13 cellular contexts compared by ENCODE assay signal in the genomic region with DNA sequence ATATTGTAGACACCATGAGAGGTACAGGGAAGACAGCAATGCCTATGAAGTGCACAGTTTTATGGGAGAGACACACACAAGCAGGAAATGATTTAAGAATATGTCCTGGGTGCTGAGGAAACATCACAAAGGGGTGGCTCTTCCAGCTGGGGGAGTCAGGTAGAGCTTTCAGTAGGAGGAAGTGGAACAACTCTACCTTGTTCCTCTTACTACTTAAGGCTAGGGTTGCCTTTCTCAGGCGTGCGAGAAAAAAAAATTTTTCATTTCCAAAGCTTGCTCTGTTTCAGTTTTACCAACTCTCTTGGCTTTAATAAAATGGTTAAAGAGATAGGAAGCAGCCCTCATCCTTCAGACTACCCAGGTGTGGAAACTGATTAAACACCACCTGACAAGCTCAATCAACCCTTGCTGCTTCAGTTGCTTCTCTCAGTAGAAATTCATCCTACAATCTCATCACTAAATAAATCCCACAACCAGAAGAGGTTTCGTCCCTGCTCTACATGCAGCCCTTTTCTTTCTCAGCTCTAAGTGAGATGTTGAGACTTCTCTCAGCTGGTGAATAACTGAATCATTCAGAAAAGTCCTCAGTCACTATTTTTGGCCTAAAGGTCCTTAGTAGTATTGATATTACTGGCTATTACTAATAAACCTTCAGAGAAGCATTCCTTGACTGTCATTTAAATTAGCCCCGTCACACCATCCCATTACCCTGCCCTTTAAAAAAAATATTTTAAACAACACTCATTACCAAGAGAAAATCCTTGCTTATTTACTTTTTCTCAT. TPM values are rescaled to one million over a fixed set of nuclear protein-coding genes. Genes with fewer than 3 reads are reported as not detected.
DNase-seq lines count a peak whose midpoint lies in the region; ATAC-seq, FAIRE-seq and TF ChIP-seq lines count a peak whose summit lies in the region.
"Had no signal": no experiment of that assay in that cellular context is flagged by ENCODE, and none has a peak within 500 bp of the region (broad histone marks: within the 10 kb centered on the region; RNA-seq: fewer than 3 reads in every experiment).

No MANE protein-coding gene starts in this region.

- H3K4me3 ChIP-seq in mucosa of descending colon (no peak overlapping the region), small intestine (ENCODE audit: low read depth in 1 of 2, low read length in 2 of 2) (no peak overlapping the region)
- H3K4me3 ChIP-seq: left lung had no signal

- 84 to 89% (median 87%) methylated on average over 4 of the region's 4 CpGs for WGBS in small intestine, 3 donors

- no peak for TF ChIP-seq CTCF in mucosa of descending colon (IDR thresholded peaks at IDR 0.05)

- ATAC-seq in GM18520 (IDR thresholded peaks at IDR 0.05; ENCODE audit: unreplicated experiment) (peak; percentile 48), GM21528 (IDR thresholded peaks at IDR 0.05; ENCODE audit: low FRiP score, unreplicated experiment) (peak; percentile 43), HG03135 (IDR thresholded peaks at IDR 0.05; ENCODE audit: unreplicated experiment) (peak; percentile 43), mucosa of descending colon (peak; percentile 18)
- ATAC-seq: left lung had no signal

- no peaks in the 10 kb centered on the region for H3K27me3 ChIP-seq in small intestine (ENCODE audit: control insufficient read depth in 2 of 2, insufficient read depth in 2 of 2, low read length in 2 of 2)

- intact Hi-C loops in mucosa of descending colon (cut with DNase I, micrococcal nuclease): no loop called here

- no peaks in the 10 kb centered on the region for H3K36me3 ChIP-seq in mucosa of descending colon (ENCODE audit: low read depth)
- peaks cover 0 to 2% of the 10 kb centered on the region in 2 donors for H3K36me3 ChIP-seq in small intestine (ENCODE audit: control insufficient read depth in 2 of 2, insufficient read depth in 2 of 2, low read length in 2 of 2)
- H3K36me3 ChIP-seq: left lung had no signal

- H3K4me1 ChIP-seq in mucosa of descending colon (ENCODE audit: low read depth) (peaks cover 4% of the 10 kb centered on the region), small intestine (ENCODE audit: control insufficient read depth in 2 of 2, insufficient read depth in 1 of 2, low read depth in 1 of 2, low read length in 1 of 2) (peaks cover 3 to 14% of the 10 kb centered on the region in 2 donors)

- no peak for FAIRE-seq in small intestine (lab: Jason Lieb, UNC)

- H3K9me3 ChIP-seq in mucosa of descending colon: no peaks in the 10 kb centered on the region
- H3K9me3 ChIP-seq in small intestine (ENCODE audit: control insufficient read depth, low read depth): no peaks in the 10 kb centered on the region
- H3K9me3 ChIP-seq: left lung had no signal

- DNase-seq in mucosa of descending colon (no peak), small intestine (no peak), activated gamma-delta T cell (lab: John Stamatoyannopoulos, UW) (no peak), GM19240 (ENCODE audit: insufficient read length, low spot score) (no peak)
- DNase-seq in activated CD4-positive, alpha-beta T cell treated with anti-CD3 and anti-CD28 coated beads, Interleukin-2, amount 50 U/mL, for 4 hours: no peak
- DNase-seq: caudate nucleus; CD4-positive, CD25-positive, alpha-beta regulatory T cell; GOT3; left lung had no signal

- no peak overlapping the region for H3K27ac ChIP-seq in small intestine (ENCODE audit: low read depth in 1 of 2, low read length in 1 of 2)
- H3K27ac ChIP-seq: epithelial cell of prostate, left lung had no signal

RNA-seq across cellular contexts. Expression of gene ABTB2, which starts 5.9 kb away (rescaled TPM):
- 10 to 100 TPM; 12.8 to 16.8 (median 14.3) TPM for total RNA-seq in mucosa of descending colon
- 10 to 100 TPM in 2 of 3 donors, 1 to 10 TPM in 1; 5.9 to 25.1 (median 21.0) TPM for polyA plus RNA-seq in small intestine
